In genomic region chr2:34822616-34823015, GRCh38 we compare ENCODE assay signal across 9 cellular contexts.
"Had no signal": no experiment of that assay in that cellular context is flagged by ENCODE, and none has a peak within 500 bp of the region (broad histone marks: within the 10 kb centered on the region; RNA-seq: fewer than 3 reads in every experiment).

No MANE protein-coding gene starts in this region.

- H3K4me3 Mint-ChIP-seq: HFFc6 had no signal

- H3K27ac Mint-ChIP-seq: HFFc6 had no signal

- H3K4me1 ChIP-seq: HAP-1 had no signal

- H3K36me3 ChIP-seq: HAP-1 had no signal

- H2AFZ ChIP-seq: GM23248 had no signal

- H3K27ac ChIP-seq: GM23248, HL-60, KMS-11 had no signal

- H3K4me3 ChIP-seq: GM23248, HAP-1 had no signal

- H3K4me2 ChIP-seq: KMS-11 had no signal

- DNase-seq: GM23248, H7, HFFc6, IMR-90, KBM-7 had no signal

- H3K9me3 ChIP-seq: HAP-1 had no signal

- ATAC-seq: HCT116 had no signal

- H3K9ac ChIP-seq: GM23248, KMS-11 had no signal
